Comparison of ENCODE assay signal across 1 cellular context in genomic region chr12:116196752-116197718, GRCh38.
TF ChIP-seq lines count a peak whose summit lies in the region.

No MANE protein-coding gene starts in this region.

TF ChIP-seq in K562, 482 proteins besides CTCF, POLR2A, EP300 and RAD21 (continued from another document and continues in another):
- TF ChIP-seq NKRF (IDR thresholded peaks at IDR 0.05; ENCODE audit: borderline replicate concordance) (peak; percentile 36; the same call in 1 of the 2 replicates), MXI1 (IDR thresholded peaks at IDR 0.05; ENCODE audit: low read depth, low read length) (peak; percentile 88), OTX1 (CRISPR knock-in tag; IDR thresholded peaks at IDR 0.05) (no peak), ZNF511 (CRISPR knock-in tag; IDR thresholded peaks at IDR 0.05) (no peak), ZKSCAN8 (CRISPR knock-in tag; IDR thresholded peaks at IDR 0.05) (peak; percentile 70), MYBL2 (IDR thresholded peaks at IDR 0.05; ENCODE audit: low read depth) (peak; percentile 84), MYBL2 (CRISPR knock-in tag; IDR thresholded peaks at IDR 0.05; ENCODE audit: borderline replicate concordance) (no peak), MEF2A (IDR thresholded peaks at IDR 0.05; ENCODE audit: control insufficient read depth, low read depth, low read length) (peak; percentile 49; the same call in 1 of the 2 replicates), XRCC3 (IDR thresholded peaks at IDR 0.05) (no peak), CC2D1A (IDR thresholded peaks at IDR 0.05) (peak; percentile 99), ATF4 (CRISPR knock-in tag; IDR thresholded peaks at IDR 0.05) (peak; percentile 68; the same call in 1 of the 2 replicates), ARID2 (IDR thresholded peaks at IDR 0.05) (peak; percentile 69), ZNF586 (CRISPR knock-in tag; conservative IDR thresholded peaks at IDR 0.05) (no peak), ZNF224 (CRISPR knock-in tag; IDR thresholded peaks at IDR 0.05) (no peak), ATF3 (IDR thresholded peaks at IDR 0.05) (peak; percentile 15; the same call in 1 of the 2 replicates), ATF3 (CRISPR knock-in tag; conservative IDR thresholded peaks at IDR 0.05) (no peak), BDP1 (IDR thresholded peaks at IDR 0.05; ENCODE audit: insufficient read depth, insufficient read length) (no peak), ZNF277 (CRISPR knock-in tag; IDR thresholded peaks at IDR 0.05; ENCODE audit: borderline replicate concordance) (no peak), ATF7 (IDR thresholded peaks at IDR 0.05) (peak; percentile 77), SIX5 (IDR thresholded peaks at IDR 0.05; ENCODE audit: borderline replicate concordance in 1 of 2, insufficient read depth in 1 of 2, low read depth in 1 of 2, low read length in 2 of 2) (no peak), SMARCE1 (IDR thresholded peaks at IDR 0.05) (peak; percentile 99), FOXA3 (CRISPR knock-in tag; conservative IDR thresholded peaks at IDR 0.05 in 1 of 2, IDR thresholded peaks at IDR 0.05 in 1 of 2) (no peak), KAT2B (IDR thresholded peaks at IDR 0.05; ENCODE audit: low read depth, low read length) (no peak), ZNF140 (CRISPR knock-in tag; IDR thresholded peaks at IDR 0.05) (no peak), ETV5 (CRISPR knock-in tag; IDR thresholded peaks at IDR 0.05; ENCODE audit: low read depth) (peak; percentile 23; the same call in 1 of the 2 replicates), ZNF280A (IDR thresholded peaks at IDR 0.05; ENCODE audit: low read depth, partially characterized antibody) (no peak), HNRNPLL (IDR thresholded peaks at IDR 0.05; ENCODE audit: low read depth, low read length, poor library complexity, severe bottlenecking) (no peak), VEZF1 (CRISPR knock-in tag; IDR thresholded peaks at IDR 0.05) (peak; percentile 52), ZNF384 (IDR thresholded peaks at IDR 0.05; ENCODE audit: low read depth, low read length) (0 out of 2 replicates have a peak, but pooled peaks have one; percentile 11), TCF3 (CRISPR knock-in tag; IDR thresholded peaks at IDR 0.05) (peak; percentile 99), TSHZ1 (CRISPR knock-in tag; IDR thresholded peaks at IDR 0.05) (no peak), MAFF (IDR thresholded peaks at IDR 0.05; ENCODE audit: low read length) (peak; percentile 9; the same call in 1 of the 2 replicates), ZNF584 (CRISPR knock-in tag; IDR thresholded peaks at IDR 0.05; ENCODE audit: low read depth) (no peak), ZNF121 (CRISPR knock-in tag; conservative IDR thresholded peaks at IDR 0.05) (no peak), ERF (CRISPR knock-in tag; IDR thresholded peaks at IDR 0.05) (peak; percentile 18; the same call in 1 of the 2 replicates), KDM4B (IDR thresholded peaks at IDR 0.05; ENCODE audit: borderline replicate concordance in 2 of 2, low read depth in 1 of 2) (no peak), POLR2AphosphoS5 (IDR thresholded peaks at IDR 0.05; ENCODE audit: control insufficient read depth, insufficient read depth, low read depth, low read length) (peak; percentile 99), PHF20 (IDR thresholded peaks at IDR 0.05; ENCODE audit: partially characterized antibody) (peak; percentile 62), ZNF316 (IDR thresholded peaks at IDR 0.05) (0 out of 2 replicates have a peak, but pooled peaks have one; percentile 13), POLR3G (IDR thresholded peaks at IDR 0.05; ENCODE audit: extremely low read depth, insufficient read length, insufficient replicate concordance) (no peak), HNRNPK (IDR thresholded peaks at IDR 0.05; ENCODE audit: low read depth, low read length, poor library complexity, severe bottlenecking) (no peak), MXD1 (CRISPR knock-in tag; IDR thresholded peaks at IDR 0.05; ENCODE audit: borderline replicate concordance, poor library complexity, severe bottlenecking) (no peak), TARDBP (IDR thresholded peaks at IDR 0.05) (peak; percentile 88; the same call in 1 of the 2 replicates), THRAP3 (IDR thresholded peaks at IDR 0.05; ENCODE audit: borderline replicate concordance) (peak; percentile 74; the same call in 1 of the 2 replicates), GATA2 (CRISPR knock-in tag; IDR thresholded peaks at IDR 0.05) (peak; percentile 98), ZC3H8 (IDR thresholded peaks at IDR 0.05) (0 out of 2 replicates have a peak, but pooled peaks have one; percentile 47), SAFB2 (IDR thresholded peaks at IDR 0.05; ENCODE audit: borderline replicate concordance, low read depth, low read length, severe bottlenecking) (no peak), FOSL1 (tag; conservative IDR thresholded peaks at IDR 0.05) (peak; percentile 66), ZNF668 (CRISPR knock-in tag; IDR thresholded peaks at IDR 0.05) (no peak), PHB2 (IDR thresholded peaks at IDR 0.05; ENCODE audit: low read depth) (peak; percentile 98), ZFP1 (CRISPR knock-in tag; IDR thresholded peaks at IDR 0.05) (no peak), SMARCA5 (IDR thresholded peaks at IDR 0.05) (peak; percentile 96), GTF2B (IDR thresholded peaks at IDR 0.05; ENCODE audit: extremely low read depth, insufficient read length) (no peak), CTBP1 (IDR thresholded peaks at IDR 0.05; ENCODE audit: borderline replicate concordance) (peak; percentile 93; the same call in 1 of the 2 replicates), GTF2A2 (tag; IDR thresholded peaks at IDR 0.05) (no peak), KDM2B (CRISPR knock-in tag; IDR thresholded peaks at IDR 0.05) (no peak), ZNF408 (CRISPR knock-in tag; IDR thresholded peaks at IDR 0.05; ENCODE audit: low read depth) (no peak), ARNT (IDR thresholded peaks at IDR 0.05) (peak; percentile 96 to 98; a peak in 3 of 4 replicates), PKNOX1 (IDR thresholded peaks at IDR 0.05) (peak; percentile 91)
